8 cellular contexts compared by ENCODE assay signal in genomic region chr5:144169904-144170275, GRCh38. TPM values are rescaled to one million over a fixed set of nuclear protein-coding genes. Genes with fewer than 3 reads are reported as not detected.
DNase-seq lines count a peak whose midpoint lies in the region; ATAC-seq and TF ChIP-seq lines count a peak whose summit lies in the region.

No MANE protein-coding gene starts in this region.

- ATAC-seq in DND-41 (ENCODE audit: insufficient read depth, low read depth) (peak; percentile 1; the same call in 1 of the 3 replicates), GM18858 (IDR thresholded peaks at IDR 0.05; ENCODE audit: unreplicated experiment) (no peak)

- peaks cover 36% of the 10 kb centered on the region for H3K79me2 ChIP-seq in DND-41 (ENCODE audit: insufficient read depth, low read length)

- H3K9me3 ChIP-seq in DND-41 (ENCODE audit: insufficient read depth, low read length, severe bottlenecking) (no peaks in the 10 kb centered on the region), ectodermal cell (ENCODE audit: control insufficient read depth, low read length) (no peaks in the 10 kb centered on the region), neuron (ENCODE audit: low read length) (no peaks in the 10 kb centered on the region)

- H3K4me1 ChIP-seq in DND-41 (ENCODE audit: insufficient read depth, low read length) (peaks cover 33% of the 10 kb centered on the region), ectodermal cell (ENCODE audit: control insufficient read depth, insufficient read depth, low read length) (peaks cover 12% of the 10 kb centered on the region), neuron (ENCODE audit: insufficient read depth, low read length) (peaks cover 15% of the 10 kb centered on the region)

- H2AFZ ChIP-seq in DND-41 (ENCODE audit: low read depth, low read length), result peak overlapping the region; percentile 80
- H2AFZ ChIP-seq in neuron (ENCODE audit: low read depth, low read length), result peak overlapping the region; percentile 59

- peak overlapping the region; percentile 65 for H3K9ac ChIP-seq in DND-41 (ENCODE audit: low read depth, low read length)

- no peaks in the 10 kb centered on the region for H4K20me1 ChIP-seq in DND-41 (ENCODE audit: insufficient read depth, low read length)

- WGBS in ectodermal cell, 2 experiments, result 6% methylated on average over 12 of the region's 12 CpGs

- H3K4me3 ChIP-seq in DND-41 (ENCODE audit: low read depth in 1 of 2, low read length in 2 of 2) (peak overlapping the region; percentile 61 to 77), ectodermal cell (ENCODE audit: insufficient read depth, low read depth, low read length) (peak overlapping the region; percentile 84), neuron (ENCODE audit: low read length) (peak overlapping the region; percentile 73)
- peak overlapping the region; percentile 74 for H3K4me3 ChIP-seq in Jurkat, Clone E6-1 (ENCODE audit: low read length)

- H3K27me3 ChIP-seq in DND-41 (ENCODE audit: insufficient read depth, low read length, poor library complexity) (no peaks in the 10 kb centered on the region), ectodermal cell (ENCODE audit: control insufficient read depth, insufficient read depth, low read length, poor library complexity, severe bottlenecking) (no peaks in the 10 kb centered on the region), neuron (ENCODE audit: insufficient read depth, low read length) (no peaks in the 10 kb centered on the region)

- H3K27ac ChIP-seq in DND-41 (ENCODE audit: low read length) (peak overlapping the region; percentile 71), ectodermal cell (ENCODE audit: insufficient read depth, low read depth, low read length, poor library complexity, severe bottlenecking) (peak overlapping the region; percentile 17)

- TF ChIP-seq CTCF in DND-41 (IDR thresholded peaks at IDR 0.05; ENCODE audit: borderline replicate concordance, extremely low read depth, low read length, poor library complexity, severe bottlenecking) (no peak), GM20000 (IDR thresholded peaks at IDR 0.05; ENCODE audit: extremely low read depth, missing control alignments) (no peak)

- H3K36me3 ChIP-seq in DND-41 (ENCODE audit: insufficient read depth, low read length) (peaks cover 23% of the 10 kb centered on the region), ectodermal cell (ENCODE audit: control insufficient read depth, insufficient read depth, low read length) (peaks cover 6% of the 10 kb centered on the region), neuron (ENCODE audit: insufficient read depth, low read length) (peaks cover 16% of the 10 kb centered on the region)

- DNase-seq in DND-41 (no peak), NCI-H82 treated with DMSO at 0.1 percent for 48 hours (lab: John Stamatoyannopoulos, UW; ENCODE audit: unreplicated experiment) (no peak), GM20000 (ENCODE audit: low spot score) (no peak), C1 segment of cervical spinal cord (lab: John Stamatoyannopoulos, UW) (no peak)
- no peak for DNase-seq in Jurkat, Clone E6-1 (ENCODE audit: low read depth, low spot score)

- H3K4me2 ChIP-seq in DND-41 (ENCODE audit: insufficient read depth, low read length), result peak overlapping the region; percentile 79

RNA-seq across cellular contexts. Expression of gene YIPF5, which starts 0.6 kb away (rescaled TPM):
- 33.9 TPM for polyA plus RNA-seq in Jurkat, Clone E6-1 (2012; ENCODE audit: insufficient read depth, insufficient read length)
- 35.8 TPM for polyA plus RNA-seq in ectodermal cell (2013, experiment 1 of 4)
- polyA plus RNA-seq in ectodermal cell (2013, experiment 2 of 4), result 39.9 TPM
- polyA plus RNA-seq in ectodermal cell (2013, experiment 3 of 4), result 33.6 TPM
- polyA plus RNA-seq in ectodermal cell (2013, experiment 4 of 4), result 41.7 TPM

RNA-seq across cellular contexts. Expression of gene KCTD16, which starts 0.8 kb away (rescaled TPM):
- not detected for polyA plus RNA-seq in Jurkat, Clone E6-1 (2012; ENCODE audit: insufficient read depth, insufficient read length)
- polyA plus RNA-seq in ectodermal cell (2013, experiment 1 of 4), result 0.76 TPM
- polyA plus RNA-seq in ectodermal cell (2013, experiment 2 of 4), result 0.92 TPM
- 1.2 TPM for polyA plus RNA-seq in ectodermal cell (2013, experiment 3 of 4)
- 1.1 TPM for polyA plus RNA-seq in ectodermal cell (2013, experiment 4 of 4)
